ENCODE assay signal across 21 cellular contexts in the genomic region with DNA sequence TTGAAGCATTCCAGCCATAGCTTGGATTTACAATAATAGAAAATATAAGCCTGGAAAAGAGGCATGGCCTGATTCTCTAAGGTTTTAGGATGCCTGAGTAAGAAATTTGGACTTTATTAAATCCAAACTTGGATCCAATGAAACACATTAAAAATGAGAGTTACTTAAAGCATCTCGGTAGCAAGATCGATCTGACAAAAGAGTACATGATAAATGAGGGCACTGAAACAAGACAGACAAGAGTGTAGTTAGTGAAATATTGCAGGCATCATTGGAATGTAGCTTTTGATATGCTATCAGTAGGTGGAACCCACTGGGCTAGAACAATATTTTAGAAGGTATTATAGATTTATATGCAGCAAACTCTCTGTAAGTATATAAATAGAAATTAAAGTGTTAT.
DNase-seq lines count a peak whose midpoint lies in the region; ATAC-seq and TF ChIP-seq lines count a peak whose summit lies in the region.
"Had no signal": no experiment of that assay in that cellular context is flagged by ENCODE, and none has a peak within 500 bp of the region (broad histone marks: within the 10 kb centered on the region; RNA-seq: fewer than 3 reads in every experiment).

No MANE protein-coding gene starts in this region.

- no peaks in the 10 kb centered on the region for H4K20me1 ChIP-seq in GM23338 (replicated peaks; ENCODE audit: insufficient read depth)

- H3K27me3 Mint-ChIP-seq in GM23338 (ENCODE audit: insufficient read depth, low read depth, poor library complexity) (no peaks in the 10 kb centered on the region), chondrocyte (ENCODE audit: low read depth) (no peaks in the 10 kb centered on the region)
- H3K27me3 Mint-ChIP-seq: B cell had no signal

- H3K4me2 ChIP-seq in GM23338 = no peak overlapping the region

- H3K36me3 Mint-ChIP-seq in GM23338 (ENCODE audit: low read depth) = peaks cover 7% of the 10 kb centered on the region; the same call in 2 of the 3 replicates
- H3K36me3 Mint-ChIP-seq in chondrocyte (ENCODE audit: low read depth) = no peaks in the 10 kb centered on the region
- H3K36me3 Mint-ChIP-seq: CD14-positive monocyte had no signal

- DNase-seq in GM23338 (ENCODE audit: low spot score) = no peak
- DNase-seq in NCI-H226 = peak; percentile 48
- DNase-seq in chondrocyte (ENCODE audit: low spot score) = no peak
- peak; percentile 2 for DNase-seq in retinal pigment epithelial cell (ENCODE audit: low read depth)
- DNase-seq in amniotic stem cell (lab: John Stamatoyannopoulos, UW) = no peak
- DNase-seq in activated T-cell treated with anti-CD3 and anti-CD28 coated beads, Interleukin-2, amount 50 U/mL, for 48 hours = no peak
- DNase-seq: EL, GF-D8, KBM-7, NCI-H1092, NCI-H1436 treated with DMSO at 0.1 percent for 48 hours, NCI-H2029, NCI-H2171, NCI-H524 treated with DMSO at 0.1 percent for 48 hours, NCI-H82 had no signal

- H3K4me1 Mint-ChIP-seq in GM23338 = no peaks in the 10 kb centered on the region
- H3K4me1 Mint-ChIP-seq in chondrocyte (ENCODE audit: low read depth) = peaks cover 10% of the 10 kb centered on the region
- H3K4me1 Mint-ChIP-seq: B cell, CD14-positive monocyte had no signal

- no peaks in the 10 kb centered on the region for H3K79me2 ChIP-seq in GM23338 (replicated peaks; ENCODE audit: insufficient read depth)

- no peaks in the 10 kb centered on the region for H3F3A ChIP-seq in GM23338 (replicated peaks; ENCODE audit: low read depth)

- no peaks in the 10 kb centered on the region for H3K4me1 ChIP-seq in GM23338 (ENCODE audit: insufficient read depth)
- H3K4me1 ChIP-seq: SJSA1 had no signal

- H3K9me3 Mint-ChIP-seq in GM23338 (peaks cover 8% of the 10 kb centered on the region; the same call in 1 of the 3 replicates), chondrocyte (ENCODE audit: low read depth) (peaks cover 10% of the 10 kb centered on the region)

- H3K4me3 ChIP-seq in GM23338 (no peak overlapping the region), retinal pigment epithelial cell (ENCODE audit: low read length) (no peak overlapping the region)
- H3K4me3 ChIP-seq: SJSA1 had no signal

- TF ChIP-seq CTCF in GM23338 (conservative IDR thresholded peaks at IDR 0.05; ENCODE audit: low read depth in 2 of 2) (no peak), chondrocyte (IDR thresholded peaks at IDR 0.05) (no peak), retinal pigment epithelial cell (conservative IDR thresholded peaks at IDR 0.05; ENCODE audit: low read depth, low read length) (no peak)

- no peak overlapping the region for H3K4me3 Mint-ChIP-seq in GM23338
- H3K4me3 Mint-ChIP-seq in chondrocyte (ENCODE audit: unreplicated experiment) = peak overlapping the region; percentile 20
- H3K4me3 Mint-ChIP-seq: B cell, CD14-positive monocyte had no signal

- no peaks in the 10 kb centered on the region for H3K9me2 ChIP-seq in GM23338 (ENCODE audit: insufficient read depth)

- ATAC-seq in GM23338 (no peak), GM18511 (IDR thresholded peaks at IDR 0.05; ENCODE audit: unreplicated experiment) (no peak)
- ATAC-seq: HepG2, Panc1 had no signal

- H3K27ac ChIP-seq in GM23338 (ENCODE audit: low read depth) = no peak overlapping the region
- H3K27ac ChIP-seq: SJSA1 had no signal

- peak overlapping the region; percentile 21; the same call in 1 of the 2 replicates for H2AFZ ChIP-seq in GM23338

- H3K27me3 ChIP-seq in GM23338 (ENCODE audit: insufficient read depth) = no peaks in the 10 kb centered on the region
- H3K27me3 ChIP-seq: SJSA1 had no signal

- 0 out of 2 replicates have a peak overlapping the region, but pooled peaks have one; percentile 14 for H3K27ac Mint-ChIP-seq in GM23338
- no peak overlapping the region for H3K27ac Mint-ChIP-seq in chondrocyte (ENCODE audit: unreplicated experiment)
- H3K27ac Mint-ChIP-seq: B cell, CD14-positive monocyte had no signal

- H3K36me3 ChIP-seq in GM23338 (ENCODE audit: insufficient read depth) = no peaks in the 10 kb centered on the region
- H3K36me3 ChIP-seq: SJSA1 had no signal

TF ChIP-seq in GM23338, 12 proteins besides CTCF, POLR2A, EP300 and RAD21:
- TF ChIP-seq, protein P1, sequence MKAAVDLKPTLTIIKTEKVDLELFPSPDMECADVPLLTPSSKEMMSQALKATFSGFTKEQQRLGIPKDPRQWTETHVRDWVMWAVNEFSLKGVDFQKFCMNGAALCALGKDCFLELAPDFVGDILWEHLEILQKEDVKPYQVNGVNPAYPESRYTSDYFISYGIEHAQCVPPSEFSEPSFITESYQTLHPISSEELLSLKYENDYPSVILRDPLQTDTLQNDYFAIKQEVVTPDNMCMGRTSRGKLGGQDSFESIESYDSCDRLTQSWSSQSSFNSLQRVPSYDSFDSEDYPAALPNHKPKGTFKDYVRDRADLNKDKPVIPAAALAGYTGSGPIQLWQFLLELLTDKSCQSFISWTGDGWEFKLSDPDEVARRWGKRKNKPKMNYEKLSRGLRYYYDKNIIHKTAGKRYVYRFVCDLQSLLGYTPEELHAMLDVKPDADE (IDR thresholded peaks at IDR 0.05) = no peak
- TF ChIP-seq POLR2AphosphoS5 (IDR thresholded peaks at IDR 0.05; ENCODE audit: low read depth) (no peak), REST (IDR thresholded peaks at IDR 0.05; ENCODE audit: unreplicated experiment) (no peak), EZH2 (IDR thresholded peaks at IDR 0.05; ENCODE audit: low read depth, unreplicated experiment) (no peak)
TF ChIP-seq in GM23338: peak in this region for 0.

Comparison
In these comparisons a context has a peak if more than half of its experiments do, and no peak if none do; other contexts are left out.
1. DNase-seq: peak in NCI-H226 (single experiment) and retinal pigment epithelial cell (single experiment); none in GM23338 (single experiment), chondrocyte (single experiment), amniotic stem cell (single experiment) and activated T-cell treated with anti-CD3 and anti-CD28 coated beads, Interleukin-2, amount 50 U/mL, for 48 hours (0 of 2).